Comparison of ENCODE assay signal across 18 cellular contexts in the genomic region with DNA sequence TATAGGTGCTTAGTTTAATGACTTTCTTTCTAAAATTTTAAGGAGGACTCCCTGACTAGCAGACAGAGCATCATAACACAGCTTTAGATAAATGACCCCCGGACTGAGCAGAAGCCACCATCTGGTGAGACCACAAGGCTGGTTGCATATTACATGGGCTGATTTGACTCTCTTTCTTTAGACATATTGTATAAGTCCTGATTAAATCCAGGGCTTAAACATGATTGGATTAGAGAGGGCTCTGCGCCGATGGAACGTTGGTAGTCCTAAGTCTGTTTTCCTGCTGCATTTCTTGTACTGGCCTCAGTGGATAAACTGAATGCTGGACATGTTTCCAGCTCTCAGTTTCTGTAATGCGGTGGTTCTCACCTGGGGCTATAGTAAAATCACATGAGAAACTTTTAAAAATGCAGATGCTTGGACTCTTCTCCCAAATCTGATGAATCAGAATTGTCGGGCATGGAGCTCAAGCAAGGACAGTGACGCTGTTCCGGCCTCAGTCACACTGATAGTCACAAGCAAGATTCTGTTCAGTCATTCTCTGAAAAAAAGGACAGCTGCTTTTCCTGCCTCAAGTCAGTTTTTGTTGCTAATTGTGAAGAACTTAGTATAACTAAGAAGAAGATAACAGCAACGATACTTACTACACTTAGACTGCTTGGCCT. TPM values are rescaled to one million over a fixed set of nuclear protein-coding genes. Genes with fewer than 3 reads are reported as not detected.
DNase-seq lines count a peak whose midpoint lies in the region; ATAC-seq and TF ChIP-seq lines count a peak whose summit lies in the region.
"Had no signal": no experiment of that assay in that cellular context is flagged by ENCODE, and none has a peak within 500 bp of the region (broad histone marks: within the 10 kb centered on the region; RNA-seq: fewer than 3 reads in every experiment).

No MANE protein-coding gene starts in this region.

- H3K4me3 Mint-ChIP-seq in activated naive CD8-positive, alpha-beta T cell treated with anti-CD3 and anti-CD28 coated beads, Interleukin-2, amount 50 U/mL, for 24 hours: no peak overlapping the region
- no peak overlapping the region for H3K4me3 Mint-ChIP-seq in activated naive CD8-positive, alpha-beta T cell treated with anti-CD3 and anti-CD28 coated beads for 36 hours
- H3K4me3 Mint-ChIP-seq in naive thymus-derived CD8-positive, alpha-beta T cell: no peak overlapping the region
- H3K4me3 Mint-ChIP-seq: B cell; CD8-positive, alpha-beta T cell; GM23338; HFFc6 had no signal

- no peaks in the 10 kb centered on the region for H3K9me3 Mint-ChIP-seq in activated naive CD8-positive, alpha-beta T cell treated with anti-CD3 and anti-CD28 coated beads, Interleukin-2, amount 50 U/mL, for 24 hours
- no peaks in the 10 kb centered on the region for H3K9me3 Mint-ChIP-seq in activated naive CD8-positive, alpha-beta T cell treated with anti-CD3 and anti-CD28 coated beads for 36 hours
- H3K9me3 Mint-ChIP-seq in naive thymus-derived CD8-positive, alpha-beta T cell: no peaks in the 10 kb centered on the region
- H3K9me3 Mint-ChIP-seq: CD8-positive, alpha-beta T cell; GM23338; HFFc6 had no signal

- no peaks in the 10 kb centered on the region for H3K27me3 Mint-ChIP-seq in activated naive CD8-positive, alpha-beta T cell treated with anti-CD3 and anti-CD28 coated beads, Interleukin-2, amount 50 U/mL, for 24 hours
- H3K27me3 Mint-ChIP-seq in activated naive CD8-positive, alpha-beta T cell treated with anti-CD3 and anti-CD28 coated beads for 36 hours: no peaks in the 10 kb centered on the region
- H3K27me3 Mint-ChIP-seq in naive thymus-derived CD8-positive, alpha-beta T cell: no peaks in the 10 kb centered on the region
- H3K27me3 Mint-ChIP-seq: B cell had no signal

- H3K4me1 Mint-ChIP-seq in activated naive CD8-positive, alpha-beta T cell treated with anti-CD3 and anti-CD28 coated beads, Interleukin-2, amount 50 U/mL, for 24 hours: peaks cover 2% of the 10 kb centered on the region
- no peaks in the 10 kb centered on the region for H3K4me1 Mint-ChIP-seq in activated naive CD8-positive, alpha-beta T cell treated with anti-CD3 and anti-CD28 coated beads for 36 hours
- H3K4me1 Mint-ChIP-seq in naive thymus-derived CD8-positive, alpha-beta T cell: no peaks in the 10 kb centered on the region
- H3K4me1 Mint-ChIP-seq: B cell, GM23338 had no signal

- no peak for ATAC-seq in activated naive CD8-positive, alpha-beta T cell treated with anti-CD3 and anti-CD28 coated beads, Interleukin-2, amount 50 U/mL, for 24 hours
- no peak for ATAC-seq in psoas muscle
- no peak for ATAC-seq in GM21381 (IDR thresholded peaks at IDR 0.05; ENCODE audit: unreplicated experiment)
- ATAC-seq in naive thymus-derived CD8-positive, alpha-beta T cell: no peak
- ATAC-seq: CD8-positive, alpha-beta T cell; GM23338; HCT116 had no signal

- WGBS in psoas muscle, 3 donors: 87 to 92% (median 88%) methylated on average over 9 of the region's 9 CpGs

- H3K9me3 ChIP-seq in WERI-Rb-1 (ENCODE audit: severe bottlenecking) (no peaks in the 10 kb centered on the region), psoas muscle (no peaks in the 10 kb centered on the region)
- H3K9me3 ChIP-seq: BLaER1 treated with 17β-estradiol and CSF1 and Interleukin-3, amounts not matched to agents 10 nM and 100 nM had no signal

- H3K4me3 ChIP-seq in WERI-Rb-1 (ENCODE audit: low read depth, low read length) (peak overlapping the region; percentile 10; the same call in 1 of the 2 replicates), psoas muscle (no peak overlapping the region)
- H3K4me3 ChIP-seq: BLaER1 treated with 17β-estradiol and CSF1 and Interleukin-3, amounts not matched to agents 10 nM and 100 nM; GM23338 had no signal

- peak overlapping the region; percentile 49 for H3K27ac Mint-ChIP-seq in activated naive CD8-positive, alpha-beta T cell treated with anti-CD3 and anti-CD28 coated beads, Interleukin-2, amount 50 U/mL, for 24 hours
- no peak overlapping the region for H3K27ac Mint-ChIP-seq in activated naive CD8-positive, alpha-beta T cell treated with anti-CD3 and anti-CD28 coated beads for 36 hours
- peak overlapping the region in 1 of 10 donors; percentile 49 for H3K27ac Mint-ChIP-seq in naive thymus-derived CD8-positive, alpha-beta T cell
- H3K27ac Mint-ChIP-seq: B cell; CD8-positive, alpha-beta T cell; GM23338; HFFc6 had no signal

- no peak for DNase-seq in activated naive CD8-positive, alpha-beta T cell treated with anti-CD3 and anti-CD28 coated beads, Interleukin-2, amount 50 U/mL, for 24 hours
- DNase-seq in activated naive CD8-positive, alpha-beta T cell treated with anti-CD3 and anti-CD28 coated beads for 36 hours: no peak
- peak; percentile 75 for DNase-seq in WERI-Rb-1
- no peak for DNase-seq in psoas muscle
- no peak for DNase-seq in naive thymus-derived CD8-positive, alpha-beta T cell
- DNase-seq: CD8-positive, alpha-beta T cell; COR-L47; DMS153; DMS79; GDM1; HFFc6; IMR-90 had no signal

- H3K4me1 ChIP-seq in psoas muscle: peaks cover 42% of the 10 kb centered on the region

- H3K36me3 ChIP-seq in WERI-Rb-1 (peaks cover 85% of the 10 kb centered on the region), psoas muscle (ENCODE audit: insufficient read depth in 1 of 2, low read depth in 1 of 2) (peaks cover 12 to 88% of the 10 kb centered on the region in 2 donors)

- H3K27ac ChIP-seq in WERI-Rb-1 (peak overlapping the region; percentile 72), psoas muscle (peak overlapping the region; percentile 39)
- H3K27ac ChIP-seq: BLaER1 treated with 17β-estradiol and CSF1 and Interleukin-3, amounts not matched to agents 10 nM and 100 nM had no signal

- POLR2A ChIA-PET in naive thymus-derived CD8-positive, alpha-beta T cell (lab: Charles Lee): interaction anchor here (0.6 to 1.6 kb wide), 4 partner anchors 13 to 1349 kb away, joined by 3 to 4 read pairs (median 3); no protein-coding TSS in a partner anchor

- intact Hi-C loops in psoas muscle (cut with DNase I): no loop called here

- H3K36me3 Mint-ChIP-seq in activated naive CD8-positive, alpha-beta T cell treated with anti-CD3 and anti-CD28 coated beads, Interleukin-2, amount 50 U/mL, for 24 hours (ENCODE audit: low read depth): peaks cover 74% of the 10 kb centered on the region
- peaks cover 43% of the 10 kb centered on the region for H3K36me3 Mint-ChIP-seq in activated naive CD8-positive, alpha-beta T cell treated with anti-CD3 and anti-CD28 coated beads for 36 hours
- H3K36me3 Mint-ChIP-seq in naive thymus-derived CD8-positive, alpha-beta T cell: peaks cover 0 to 94% (median 34%) of the 10 kb centered on the region in 3 donors

- TF ChIP-seq CTCF in WERI-Rb-1 (IDR thresholded peaks at IDR 0.05; ENCODE audit: low read depth, low read length): no peak
- no peak for TF ChIP-seq CTCF in psoas muscle (IDR thresholded peaks at IDR 0.05)

- H3K27me3 ChIP-seq in WERI-Rb-1 (ENCODE audit: insufficient read depth, low read depth, severe bottlenecking): no peaks in the 10 kb centered on the region
- H3K27me3 ChIP-seq in psoas muscle (ENCODE audit: insufficient read depth in 3 of 3, low read length in 2 of 3): no peaks in the 10 kb centered on the region
- H3K27me3 ChIP-seq: BLaER1 treated with 17β-estradiol and CSF1 and Interleukin-3, amounts not matched to agents 10 nM and 100 nM had no signal

RNA-seq across cellular contexts. Expression of gene DDI2, which starts 16.6 kb away (rescaled TPM):
- 10 to 100 TPM; 45.4 to 45.9 TPM for total RNA-seq in activated naive CD8-positive, alpha-beta T cell treated with anti-CD3 and anti-CD28 coated beads for 36 hours
- total RNA-seq in psoas muscle: 10 to 100 TPM; 23.8 to 80.2 (median 39.5) TPM
- polyA plus RNA-seq in psoas muscle: 10 to 100 TPM in 2 of 3 donors, 1 to 10 TPM in 1; 4.8 to 35.4 (median 18.7) TPM
- 10 to 100 TPM; 40.7 to 47.1 TPM for total RNA-seq in naive thymus-derived CD8-positive, alpha-beta T cell
- 1 to 10 TPM; 4.5 to 6.1 (median 5.0) TPM for polyA plus RNA-seq in naive thymus-derived CD8-positive, alpha-beta T cell

RNA-seq across cellular contexts. Expression of gene AGMAT, which starts 49.0 kb away (rescaled TPM):
- total RNA-seq in activated naive CD8-positive, alpha-beta T cell treated with anti-CD3 and anti-CD28 coated beads for 36 hours: 10 to 100 TPM; 25.4 to 26.2 TPM
- total RNA-seq in psoas muscle: 10 to 100 TPM in 1 of 4 donors, 1 to 10 TPM in 3; 2.6 to 12.6 (median 3.4) TPM
- polyA plus RNA-seq in psoas muscle: 1 to 10 TPM; 2.6 to 8.1 (median 7.2) TPM
- total RNA-seq in naive thymus-derived CD8-positive, alpha-beta T cell: 10 to 100 TPM; 11.0 to 11.3 TPM
- polyA plus RNA-seq in naive thymus-derived CD8-positive, alpha-beta T cell: 10 to 100 TPM in 2 of 3 donors, 1 to 10 TPM in 1; 9.0 to 15.5 (median 14.4) TPM
- total RNA-seq: A172 had no signal

RNA-seq across cellular contexts. Expression of gene PLEKHM2, which starts 50.2 kb away (rescaled TPM):
- 10 to 100 TPM; 45.4 to 50.6 TPM for total RNA-seq in activated naive CD8-positive, alpha-beta T cell treated with anti-CD3 and anti-CD28 coated beads for 36 hours
- 100 to 1,000 TPM; 137 to 177 (median 156) TPM for total RNA-seq in psoas muscle
- 100 to 1,000 TPM in 1 of 3 donors, 10 to 100 TPM in 2; 78.1 to 167 (median 86.8) TPM for polyA plus RNA-seq in psoas muscle
- 10 to 100 TPM; 60.3 to 66.7 TPM for total RNA-seq in naive thymus-derived CD8-positive, alpha-beta T cell
- polyA plus RNA-seq in naive thymus-derived CD8-positive, alpha-beta T cell: 10 to 100 TPM in 1 of 3 donors, 1 to 10 TPM in 2; 5.4 to 13.8 (median 5.4) TPM
